Comparison of ENCODE assay signal across 9 cellular contexts in the genomic region with DNA sequence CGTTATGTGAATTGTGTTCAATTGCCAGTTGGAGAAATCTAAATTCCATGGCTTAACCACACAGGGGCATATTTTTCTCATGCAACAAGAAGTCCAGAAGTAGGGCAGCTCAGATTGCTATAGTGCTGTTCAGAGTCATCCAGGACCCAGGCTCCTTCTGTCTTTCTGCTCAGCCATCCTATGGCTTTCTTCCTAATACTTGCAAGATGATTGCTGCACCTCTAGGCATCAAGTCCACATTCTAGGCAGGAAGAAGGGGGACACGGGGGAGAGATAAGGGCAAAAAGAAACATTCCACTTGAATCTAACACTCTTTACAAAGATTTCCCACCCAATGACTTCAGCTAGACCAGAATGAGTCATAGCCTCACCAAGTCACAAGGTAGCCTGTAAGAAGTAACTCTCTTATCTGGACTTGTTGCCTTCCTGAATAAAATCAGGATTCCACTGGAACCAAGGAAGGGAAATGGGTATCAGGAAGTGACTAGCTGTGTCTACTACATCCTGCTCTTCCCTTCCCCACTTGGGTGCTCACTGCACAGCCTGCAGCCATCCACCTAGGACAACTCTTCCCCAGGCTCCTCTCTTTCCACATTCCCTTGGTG. TPM values are rescaled to one million over a fixed set of nuclear protein-coding genes. Genes with fewer than 3 reads are reported as not detected.
DNase-seq lines count a peak whose midpoint lies in the region; TF ChIP-seq lines count a peak whose summit lies in the region.
"Had no signal": no experiment of that assay in that cellular context is flagged by ENCODE, and none has a peak within 500 bp of the region (broad histone marks: within the 10 kb centered on the region; RNA-seq: fewer than 3 reads in every experiment).

No MANE protein-coding gene starts in this region.

- H2AFZ ChIP-seq in OCI-LY7 (ENCODE audit: low read length), result no peak overlapping the region

- peak overlapping the region; percentile 38; the same call in 1 of the 2 replicates for H3K4me2 ChIP-seq in OCI-LY7 (ENCODE audit: low read length)

- H3K9me3 Mint-ChIP-seq in chondrocyte (ENCODE audit: low read depth), result no peaks in the 10 kb centered on the region
- H3K9me3 Mint-ChIP-seq: brain had no signal

- no peak for TF ChIP-seq CTCF in OCI-LY7 (conservative IDR thresholded peaks at IDR 0.05; ENCODE audit: low read length)
- TF ChIP-seq CTCF in chondrocyte (IDR thresholded peaks at IDR 0.05), result peak; percentile 23

- no peak overlapping the region for H3K4me3 ChIP-seq in OCI-LY7 (ENCODE audit: low read depth, low read length, poor library complexity, severe bottlenecking)

- peak; percentile 10 for DNase-seq in ELF-1 (ENCODE audit: low read depth, low spot score)
- DNase-seq in OCI-LY7 (ENCODE audit: low spot score), result no peak
- no peak for DNase-seq in chondrocyte (ENCODE audit: low spot score)
- DNase-seq in pulmonary artery endothelial cell (ENCODE audit: low read depth, low spot score), result peak; percentile 79
- DNase-seq in NCI-H526 treated with DMSO at 0.1 percent for 48 hours (lab: John Stamatoyannopoulos, UW), result no peak
- DNase-seq in anterior cingulate cortex (lab: John Stamatoyannopoulos, UW), result no peak
- DNase-seq in putamen (ENCODE audit: low spot score), result no peak
- DNase-seq: RPMI8226 had no signal

- H3K4me3 Mint-ChIP-seq in chondrocyte (ENCODE audit: unreplicated experiment), result no peak overlapping the region
- H3K4me3 Mint-ChIP-seq: brain had no signal

- CTCF ChIA-PET in OCI-LY7 (lab: Charles Lee; ENCODE audit: unreplicated experiment), result no interaction called here

- H4K20me1 ChIP-seq in OCI-LY7 (ENCODE audit: insufficient read depth, low read length), result no peaks in the 10 kb centered on the region

- H3K27ac ChIP-seq in OCI-LY7 (ENCODE audit: low read depth, low read length, poor library complexity, severe bottlenecking), result no peak overlapping the region

- peaks cover 21% of the 10 kb centered on the region for H3K4me1 Mint-ChIP-seq in chondrocyte (ENCODE audit: low read depth)

- no peaks in the 10 kb centered on the region for H3K9me3 ChIP-seq in OCI-LY7 (ENCODE audit: low read length)

- BruUV-seq in OCI-LY7 (replicated peaks; lab: Mats Ljungman, UMichigan), result no TSS peak

- no peaks in the 10 kb centered on the region for H3K9me2 ChIP-seq in OCI-LY7 (ENCODE audit: insufficient read depth, low read length)

- POLR2A ChIA-PET in OCI-LY7 (lab: Charles Lee), result interaction anchor here (1.2 kb wide), 1 partner anchor 12 kb away, joined by 4 read pairs; no protein-coding TSS in a partner anchor

- H3K36me3 ChIP-seq in OCI-LY7 (ENCODE audit: insufficient read depth, low read length), result peaks cover 58% of the 10 kb centered on the region

- peaks cover 58% of the 10 kb centered on the region for H3K4me1 ChIP-seq in OCI-LY7 (ENCODE audit: insufficient read depth, low read length, poor library complexity, severe bottlenecking)

- no peaks in the 10 kb centered on the region for H3K27me3 Mint-ChIP-seq in chondrocyte (ENCODE audit: low read depth)

- H3K79me2 ChIP-seq in OCI-LY7 (ENCODE audit: insufficient read depth, low read depth, low read length), result peaks cover 15% of the 10 kb centered on the region

- peaks cover 7% of the 10 kb centered on the region for H3K36me3 Mint-ChIP-seq in chondrocyte (ENCODE audit: low read depth)
- H3K36me3 Mint-ChIP-seq: brain had no signal

- peak overlapping the region; percentile 69 for H3K27ac Mint-ChIP-seq in chondrocyte (ENCODE audit: unreplicated experiment)

- intact Hi-C loops in OCI-LY7 (cut with micrococcal nuclease; ENCODE audit: unreplicated experiment), result no loop called here

RNA-seq across cellular contexts. Expression of a gene that starts 5.3 kb away (rescaled TPM):
- total RNA-seq in OCI-LY7 (2014; rRNA removed; shearing (Covaris generic)), result 29.3 and 35.6 TPM in 2 replicates
- total RNA-seq in OCI-LY7 (2022) (19.5 and 26.2 TPM in 2 replicates), chondrocyte (1.2 to 2.7 TPM (median 2.2 TPM) in 3 replicates), pulmonary artery endothelial cell (5.6 and 12.3 TPM in 2 replicates)

RNA-seq across cellular contexts. Expression of a gene that starts 54.3 kb away (rescaled TPM):
- total RNA-seq in OCI-LY7 (2014; rRNA removed; shearing (Covaris generic)), result 68.5 and 79.1 TPM in 2 replicates
- total RNA-seq in OCI-LY7 (2022) (116 and 139 TPM in 2 replicates), chondrocyte (30.7 to 47.7 TPM (median 31.4 TPM) in 3 replicates), pulmonary artery endothelial cell (29.1 and 45.6 TPM in 2 replicates)

Comparison
In these comparisons a context has a peak if more than half of its experiments do, and no peak if none do; other contexts are left out.
1. DNase-seq: peak in ELF-1 (single experiment) and pulmonary artery endothelial cell (single experiment); none in OCI-LY7 (single experiment), chondrocyte (single experiment), NCI-H526 treated with DMSO at 0.1 percent for 48 hours (single experiment), anterior cingulate cortex (0 of 58) and putamen (single experiment).